In the genomic region with DNA sequence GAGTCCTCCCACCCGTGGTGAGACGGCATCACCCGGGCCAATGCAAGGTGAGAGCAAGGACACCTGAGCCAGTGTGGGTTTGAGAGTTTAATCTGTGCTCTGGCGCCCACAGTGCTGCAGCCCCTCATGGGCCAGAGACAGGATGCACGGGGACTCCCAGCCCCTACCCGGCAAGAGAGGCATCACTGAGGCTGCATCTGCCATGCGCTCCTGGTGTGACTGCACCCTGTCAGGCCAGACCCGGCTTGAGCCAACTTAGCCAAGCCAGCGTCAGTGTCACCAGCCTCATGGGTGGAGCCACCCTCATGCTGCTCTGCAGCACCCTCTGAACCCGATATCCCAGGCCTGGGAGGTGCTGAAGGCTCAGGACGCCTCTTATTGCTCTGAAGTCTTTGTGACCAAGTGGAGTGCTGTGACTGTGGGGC, we compare ENCODE assay signal across 10 cellular contexts. TPM values are rescaled to one million over a fixed set of nuclear protein-coding genes. Genes with fewer than 3 reads are reported as not detected.
DNase-seq lines count a peak whose midpoint lies in the region; FAIRE-seq and TF ChIP-seq lines count a peak whose summit lies in the region.
"Had no signal": no experiment of that assay in that cellular context is flagged by ENCODE, and none has a peak within 500 bp of the region (broad histone marks: within the 10 kb centered on the region; RNA-seq: fewer than 3 reads in every experiment).

No MANE protein-coding gene starts in this region.

- H3K4ac ChIP-seq in H1 (replicated peaks; ENCODE audit: insufficient read length, low read depth, low read length): no peak overlapping the region

- H3K4me2 ChIP-seq in PC-9 (peak overlapping the region; percentile 99), H1 (ENCODE audit: insufficient read depth in 1 of 2, low read depth in 2 of 2, low read length in 2 of 2) (no peak overlapping the region)

- no peak for TF ChIP-seq EP300 in H1 (IDR thresholded peaks at IDR 0.05; ENCODE audit: borderline replicate concordance in 1 of 2, low read depth in 2 of 2, low read length in 2 of 2)

- H3K9me3 ChIP-seq in PC-9 (ENCODE audit: insufficient read depth, low read depth) (no peaks in the 10 kb centered on the region), H1 (ENCODE audit: insufficient read depth in 2 of 2, low read depth in 1 of 2, low read length in 1 of 2) (no peaks in the 10 kb centered on the region), HAP-1 (no peaks in the 10 kb centered on the region)

- TF ChIP-seq RAD21 in H1 (IDR thresholded peaks at IDR 0.05 in 1 of 2, conservative IDR thresholded peaks at IDR 0.05 in 1 of 2; ENCODE audit: low read depth in 2 of 2, low read length in 2 of 2): no peak

- H3K27ac Mint-ChIP-seq in T-helper 2 cell treated with Interferon-gamma antibody and Interleukin-4, amounts not matched to agents 5 μg/mL and 100 μg/mL, for 36 hours: peak overlapping the region; percentile 21
- no peak overlapping the region for H3K27ac Mint-ChIP-seq in progenitor cell of endocrine pancreas

- H3K79me1 ChIP-seq in H1 (ENCODE audit: low read depth, low read length): peaks cover 8% of the 10 kb centered on the region

- H2AFZ ChIP-seq in PC-9 (no peak overlapping the region), H1 (ENCODE audit: low read length) (no peak overlapping the region)

- no peak overlapping the region for H3K14ac ChIP-seq in H1 (ENCODE audit: insufficient read length)

- H3K36me3 ChIP-seq in PC-9 (ENCODE audit: low read depth) (0 out of 2 replicates have a peak, but pooled peaks cover 6% of the 10 kb centered on the region), H1 (ENCODE audit: control insufficient read depth in 2 of 4, insufficient read depth in 4 of 4, low read length in 3 of 4) (peaks cover 8 to 40% (median 19%) of the 10 kb centered on the region in 4 experiments; a peak in 6 of 8 replicates), HAP-1 (replicated peaks) (peaks cover 35% of the 10 kb centered on the region)

- H4K5ac ChIP-seq in H1 (ENCODE audit: insufficient read length, low read depth, low read length): no peak overlapping the region

- H3K79me2 ChIP-seq in PC-9 (ENCODE audit: low read depth): peaks cover 29% of the 10 kb centered on the region
- peaks cover 3 to 18% of the 10 kb centered on the region in 2 experiments; a peak in 3 of 4 replicates for H3K79me2 ChIP-seq in H1 (ENCODE audit: control insufficient read depth in 1 of 2, insufficient read depth in 2 of 2, low read length in 2 of 2)

- no peaks in the 10 kb centered on the region for H3K9me3 Mint-ChIP-seq in T-helper 2 cell treated with Interferon-gamma antibody and Interleukin-4, amounts not matched to agents 5 μg/mL and 100 μg/mL, for 36 hours
- H3K9me3 Mint-ChIP-seq in progenitor cell of endocrine pancreas (ENCODE audit: low read depth): no peaks in the 10 kb centered on the region

- H4K91ac ChIP-seq in H1 (replicated peaks; ENCODE audit: insufficient read length, low read length): no peak overlapping the region

- FAIRE-seq in H1 (lab: Jason Lieb, UNC): no peak
- FAIRE-seq: HTR-8/SVneo had no signal

- intact Hi-C loops in PC-9 (cut with micrococcal nuclease; ENCODE audit: unreplicated experiment): loop anchor here (5.0 kb wide), 1 partner anchor 40 kb away; a partner anchor contains a TSS

- no peak for TF ChIP-seq POLR2A in H1 (IDR thresholded peaks at IDR 0.05; ENCODE audit: control extremely low read depth in 1 of 2, low read depth in 2 of 2, low read length in 2 of 2)

- no peaks in the 10 kb centered on the region for H3K27me3 Mint-ChIP-seq in T-helper 2 cell treated with Interferon-gamma antibody and Interleukin-4, amounts not matched to agents 5 μg/mL and 100 μg/mL, for 36 hours (ENCODE audit: low read depth)
- no peaks in the 10 kb centered on the region for H3K27me3 Mint-ChIP-seq in progenitor cell of endocrine pancreas

- H3K27ac ChIP-seq in PC-9 (no peak overlapping the region), H1 (ENCODE audit: low read depth, low read length) (no peak overlapping the region)
- H3K27ac ChIP-seq: SJSA1 had no signal

- H3K27me3 ChIP-seq in PC-9 (ENCODE audit: insufficient read depth, low read depth): no peaks in the 10 kb centered on the region
- no peaks in the 10 kb centered on the region for H3K27me3 ChIP-seq in H1 (replicated peaks in 1 of 4; ENCODE audit: control insufficient read depth in 3 of 4, extremely low read depth in 1 of 4, insufficient read depth in 3 of 4, low read length in 3 of 4)
- H3K27me3 ChIP-seq in HAP-1 (ENCODE audit: low read depth): no peaks in the 10 kb centered on the region
- H3K27me3 ChIP-seq: SJSA1 had no signal

- no TSS peak for BruUV-seq in PC-9 (replicated peaks; lab: Mats Ljungman, UMichigan)

- peaks cover 50% of the 10 kb centered on the region for H3F3A ChIP-seq in PC-9 (ENCODE audit: insufficient read depth, low read depth)

- H2BK15ac ChIP-seq in H1 (ENCODE audit: low read length): no peak overlapping the region

- peaks cover 19% of the 10 kb centered on the region for H3K36me3 Mint-ChIP-seq in T-helper 2 cell treated with Interferon-gamma antibody and Interleukin-4, amounts not matched to agents 5 μg/mL and 100 μg/mL, for 36 hours (ENCODE audit: low read depth)
- peaks cover 3% of the 10 kb centered on the region for H3K36me3 Mint-ChIP-seq in progenitor cell of endocrine pancreas (ENCODE audit: insufficient read depth)

- 0 out of 2 replicates have a peak overlapping the region, but pooled peaks have one; percentile 17 for H2BK12ac ChIP-seq in H1 (ENCODE audit: low read depth, low read length)

- WGBS in H1 (ENCODE audit: extremely low coverage in 1 of 2, insufficient coverage in 1 of 2, insufficient read length in 1 of 2, insufficient replicate concordance in 2 of 2, low coverage in 1 of 2, low lambda C conversion rate in 2 of 2, missing lambda C conversion rate in 1 of 2), 2 experiments: 88% methylated on average over 11 of the region's 11 CpGs; no CpG with 5 or more reads in 1 of the 2 experiments

- H3K56ac ChIP-seq in H1 (replicated peaks; ENCODE audit: insufficient read length, low read depth, low read length): no peak overlapping the region

- peaks cover 9% of the 10 kb centered on the region for H3K23me2 ChIP-seq in H1 (ENCODE audit: low read depth, low read length)

- DNase-seq in T-helper 2 cell treated with Interferon-gamma antibody and Interleukin-4, amounts not matched to agents 5 μg/mL and 100 μg/mL, for 36 hours (ENCODE audit: low spot score): no peak
- DNase-seq in T-helper 2 cell: no peak
- no peak for DNase-seq in PC-9
- DNase-seq in H1 (ENCODE audit: low read depth in 1 of 2, low spot score in 2 of 2): no peak
- DNase-seq in progenitor cell of endocrine pancreas (ENCODE audit: low spot score, unreplicated experiment): no peak
- DNase-seq in GM20000 (ENCODE audit: low spot score): no peak
- DNase-seq in Ammon's horn (ENCODE audit: low spot score): no peak
- no peak for DNase-seq in HAP-1 (ENCODE audit: low spot score in 2 of 2)

- H3K4me1 Mint-ChIP-seq in T-helper 2 cell treated with Interferon-gamma antibody and Interleukin-4, amounts not matched to agents 5 μg/mL and 100 μg/mL, for 36 hours (ENCODE audit: low read depth): peaks cover 12% of the 10 kb centered on the region
- H3K4me1 Mint-ChIP-seq in progenitor cell of endocrine pancreas (ENCODE audit: low read depth): peaks cover 13% of the 10 kb centered on the region

- no peak for TF ChIP-seq CTCF in PC-9 (conservative IDR thresholded peaks at IDR 0.05)
- TF ChIP-seq CTCF in H1 (IDR thresholded peaks at IDR 0.05; ENCODE audit: control extremely low read depth in 1 of 3, insufficient read depth in 1 of 3, low read depth in 1 of 3, low read length in 3 of 3): no peak
- TF ChIP-seq CTCF in progenitor cell of endocrine pancreas (IDR thresholded peaks at IDR 0.05; ENCODE audit: unreplicated experiment): no peak
- TF ChIP-seq CTCF in GM20000 (IDR thresholded peaks at IDR 0.05; ENCODE audit: extremely low read depth, missing control alignments): no peak

- H2BK5ac ChIP-seq in H1 (ENCODE audit: low read depth, low read length): no peak overlapping the region

- peaks cover 19% of the 10 kb centered on the region; the same call in 1 of the 2 replicates for H4K20me1 ChIP-seq in PC-9 (ENCODE audit: insufficient read depth)
- peaks cover 8 to 42% of the 10 kb centered on the region in 2 experiments for H4K20me1 ChIP-seq in H1 (replicated peaks in 1 of 2; ENCODE audit: control insufficient read depth in 1 of 2, insufficient read depth in 2 of 2, low read length in 2 of 2)

- H3K4me1 ChIP-seq in PC-9 (replicated peaks; ENCODE audit: insufficient read depth) (peaks cover 28% of the 10 kb centered on the region), H1 (replicated peaks in 1 of 4; ENCODE audit: control insufficient read depth in 3 of 4, insufficient read depth in 4 of 4, low read length in 3 of 4) (peaks cover 0 to 17% (median 5%) of the 10 kb centered on the region in 4 experiments; a peak in 5 of 7 replicates), HAP-1 (peaks cover 22% of the 10 kb centered on the region)

- H3K4me3 ChIP-seq in PC-9 (no peak overlapping the region; the same call in 1 of the 2 replicates), H1 (ENCODE audit: extremely low read depth in 1 of 4, insufficient read depth in 2 of 4, low read depth in 3 of 4, low read length in 4 of 4) (no peak overlapping the region), HAP-1 (no peak overlapping the region)
- H3K4me3 ChIP-seq: SJSA1 had no signal

- H2AK5ac ChIP-seq in H1 (ENCODE audit: low read depth, low read length): no peak overlapping the region

- H2BK120ac ChIP-seq in H1 (replicated peaks; ENCODE audit: low read depth, low read length): no peak overlapping the region

- H2BK20ac ChIP-seq in H1 (ENCODE audit: low read length): no peak overlapping the region

- no peak overlapping the region for H3K18ac ChIP-seq in H1 (ENCODE audit: extremely low read depth, low read length)

- H3K9ac ChIP-seq in H1 (replicated peaks in 1 of 4; ENCODE audit: extremely low read depth in 1 of 4, low read depth in 3 of 4, low read length in 3 of 4): peak overlapping the region in 1 of 4 experiments; percentile 27; a peak in 2 of 7 replicates

- H4K8ac ChIP-seq in H1 (ENCODE audit: extremely low read depth, insufficient read depth, low read length): peak overlapping the region; percentile 5; the same call in 1 of the 2 replicates

- CTCF ChIA-PET in PC-9 (lab: Charles Lee): no interaction called here
- CTCF ChIA-PET in H1 (lab: Charles Lee; ENCODE audit: partially characterized antibody): interaction anchor here (0.6 to 3.2 kb wide), 3 partner anchors 17 to 625 kb away, joined by 3 to 20 read pairs (median 4); no protein-coding TSS in a partner anchor

- POLR2A ChIA-PET in PC-9 (lab: Charles Lee; ENCODE audit: unreplicated experiment) (no interaction called here), H1 (lab: Charles Lee; ENCODE audit: partially characterized antibody) (interaction anchor here (0.8 to 15.1 kb wide), 20 partner anchors 8 to 220 kb away, joined by 3 to 156 read pairs (median 4); a partner anchor contains a TSS)

- no peaks in the 10 kb centered on the region for H3K9me2 ChIP-seq in PC-9 (ENCODE audit: insufficient read depth)

- no peak overlapping the region for H3K23ac ChIP-seq in H1 (ENCODE audit: insufficient read length)

- H3K4me3 Mint-ChIP-seq in T-helper 2 cell treated with Interferon-gamma antibody and Interleukin-4, amounts not matched to agents 5 μg/mL and 100 μg/mL, for 36 hours: peak overlapping the region; percentile 48
- H3K4me3 Mint-ChIP-seq in progenitor cell of endocrine pancreas (ENCODE audit: low read depth): peak overlapping the region; percentile 26

- in situ Hi-C loops in HAP-1 (cut with MboI; ENCODE audit: low sequenced_read_pairs): no loop called here

RNA-seq across cellular contexts. Expression of a gene that starts 1.3 kb away (rescaled TPM):
- total RNA-seq in PC-9 (2021) (17.1 and 24.6 TPM in 2 replicates), progenitor cell of endocrine pancreas (22.5 and 24.6 TPM in 2 replicates)
- 6.1 and 8.5 TPM in 2 replicates for total RNA-seq in H1 (2021; fragmentation: NEBNext Ultra II Directional; extraction: Animal tissue kit (Norgen Biotek cat#: 25700))
- 8.6 and 14.2 TPM in 2 replicates for polyA plus RNA-seq in H1 (2011; rRNA removed)
- 9.8 TPM for polyA plus RNA-seq in H1 (2011; cell fraction: cytosol; rRNA removed)
- 97.1 TPM for polyA plus RNA-seq in H1 (2011; cell fraction: nucleus; rRNA removed)
- 6.1 to 13.0 TPM (median 8.1 TPM) in 4 replicates for polyA plus RNA-seq in H1 (2012, experiment 1 of 2)
- polyA plus RNA-seq in H1 (2012, experiment 2 of 2): 12.6 TPM
- 4.7 TPM for polyA plus RNA-seq in H1 (2013, experiment 1 of 2)
- polyA plus RNA-seq in H1 (2013, experiment 2 of 2): 3.5 TPM
- 1.00 and 1.0 TPM in 2 replicates for polyA minus RNA-seq in H1 (2011; rRNA and poly(A)+ RNA removed)
- polyA minus RNA-seq in H1 (2011; cell fraction: cytosol; rRNA and poly(A)+ RNA removed): 3.2 TPM
- 9.2 TPM for polyA minus RNA-seq in H1 (2011; cell fraction: nucleus; rRNA and poly(A)+ RNA removed)

RNA-seq across cellular contexts. Expression of a gene that starts 2.7 kb away (rescaled TPM):
- total RNA-seq in PC-9 (2021) (20.2 and 23.4 TPM in 2 replicates), progenitor cell of endocrine pancreas (28.5 and 30.6 TPM in 2 replicates)
- total RNA-seq in H1 (2021; fragmentation: NEBNext Ultra II Directional; extraction: Animal tissue kit (Norgen Biotek cat#: 25700)): 30.9 and 32.6 TPM in 2 replicates
- 55.9 and 63.9 TPM in 2 replicates for polyA plus RNA-seq in H1 (2011; rRNA removed)
- 44.0 TPM for polyA plus RNA-seq in H1 (2011; cell fraction: cytosol; rRNA removed)
- polyA plus RNA-seq in H1 (2011; cell fraction: nucleus; rRNA removed): 81.1 TPM
- 20.8 to 40.2 TPM (median 35.0 TPM) in 4 replicates for polyA plus RNA-seq in H1 (2012, experiment 1 of 2)
- polyA plus RNA-seq in H1 (2012, experiment 2 of 2): 26.7 TPM
- polyA plus RNA-seq in H1 (2013, experiment 1 of 2): 54.8 TPM
- 48.7 TPM for polyA plus RNA-seq in H1 (2013, experiment 2 of 2)
- polyA minus RNA-seq in H1 (2011; rRNA and poly(A)+ RNA removed): 9.5 and 10.9 TPM in 2 replicates
- 18.8 TPM for polyA minus RNA-seq in H1 (2011; cell fraction: cytosol; rRNA and poly(A)+ RNA removed)
- polyA minus RNA-seq in H1 (2011; cell fraction: nucleus; rRNA and poly(A)+ RNA removed): 28.7 TPM

RNA-seq across cellular contexts. Expression of a gene that starts 6.7 kb away (rescaled TPM):
- total RNA-seq in PC-9 (2021): 66.3 and 74.2 TPM in 2 replicates
- total RNA-seq in H1 (2021; fragmentation: NEBNext Ultra II Directional; extraction: Animal tissue kit (Norgen Biotek cat#: 25700)): 67.6 and 69.6 TPM in 2 replicates
- 321 and 440 TPM in 2 replicates for polyA plus RNA-seq in H1 (2011; rRNA removed)
- polyA plus RNA-seq in H1 (2011; cell fraction: cytosol; rRNA removed): 218 TPM
- 354 TPM for polyA plus RNA-seq in H1 (2011; cell fraction: nucleus; rRNA removed)
- 47.7 to 104 TPM (median 94.8 TPM) in 4 replicates for polyA plus RNA-seq in H1 (2012, experiment 1 of 2)
- polyA plus RNA-seq in H1 (2012, experiment 2 of 2): 87.2 TPM
- polyA plus RNA-seq in H1 (2013, experiment 1 of 2): 57.1 TPM
- polyA plus RNA-seq in H1 (2013, experiment 2 of 2): 56.1 TPM
- polyA minus RNA-seq in H1 (2011; rRNA and poly(A)+ RNA removed): 88.3 and 98.1 TPM in 2 replicates
- polyA minus RNA-seq in H1 (2011; cell fraction: cytosol; rRNA and poly(A)+ RNA removed): 67.9 TPM
- 111 TPM for polyA minus RNA-seq in H1 (2011; cell fraction: nucleus; rRNA and poly(A)+ RNA removed)
- total RNA-seq in progenitor cell of endocrine pancreas: 51.5 TPM in 2 replicates

RNA-seq across cellular contexts. Expression of a gene that starts 11.5 kb away (rescaled TPM):
- 38.8 and 41.1 TPM in 2 replicates for total RNA-seq in PC-9 (2021)
- total RNA-seq in H1 (2021; fragmentation: NEBNext Ultra II Directional; extraction: Animal tissue kit (Norgen Biotek cat#: 25700)): 21.9 and 22.2 TPM in 2 replicates
- polyA plus RNA-seq in H1 (2011; rRNA removed): 27.0 and 34.2 TPM in 2 replicates
- polyA plus RNA-seq in H1 (2011; cell fraction: cytosol; rRNA removed): 31.8 TPM
- 122 TPM for polyA plus RNA-seq in H1 (2011; cell fraction: nucleus; rRNA removed)
- polyA plus RNA-seq in H1 (2012, experiment 1 of 2): 10.7 to 22.9 TPM (median 21.9 TPM) in 4 replicates
- polyA plus RNA-seq in H1 (2012, experiment 2 of 2): 12.4 TPM
- 15.0 TPM for polyA plus RNA-seq in H1 (2013, experiment 1 of 2)
- polyA plus RNA-seq in H1 (2013, experiment 2 of 2): 11.6 TPM
- polyA minus RNA-seq in H1 (2011; rRNA and poly(A)+ RNA removed): 7.6 and 10.1 TPM in 2 replicates
- polyA minus RNA-seq in H1 (2011; cell fraction: cytosol; rRNA and poly(A)+ RNA removed): 18.4 TPM
- 24.6 TPM for polyA minus RNA-seq in H1 (2011; cell fraction: nucleus; rRNA and poly(A)+ RNA removed)
- total RNA-seq in progenitor cell of endocrine pancreas: 30.9 and 33.7 TPM in 2 replicates

RNA-seq across cellular contexts. Expression of a gene that starts 15.5 kb away (rescaled TPM):
- 2.1 and 3.3 TPM in 2 replicates for total RNA-seq in PC-9 (2021)
- total RNA-seq in H1 (2021; fragmentation: NEBNext Ultra II Directional; extraction: Animal tissue kit (Norgen Biotek cat#: 25700)): 6.4 and 6.5 TPM in 2 replicates
- polyA plus RNA-seq in H1 (2011; rRNA removed): 1.2 and 2.7 TPM in 2 replicates
- polyA plus RNA-seq in H1 (2011; cell fraction: cytosol; rRNA removed): 2.0 TPM
- polyA plus RNA-seq in H1 (2011; cell fraction: nucleus; rRNA removed): 9.8 TPM
- polyA plus RNA-seq in H1 (2012, experiment 1 of 2): 2.7 to 3.7 TPM (median 3.2 TPM) in 4 replicates
- polyA plus RNA-seq in H1 (2012, experiment 2 of 2): 2.8 TPM
- 2.0 TPM for polyA plus RNA-seq in H1 (2013, experiment 1 of 2)
- polyA plus RNA-seq in H1 (2013, experiment 2 of 2): 1.9 TPM
- polyA minus RNA-seq in H1 (2011; rRNA and poly(A)+ RNA removed): 0.93 and 1.9 TPM in 2 replicates
- polyA minus RNA-seq in H1 (2011; cell fraction: cytosol; rRNA and poly(A)+ RNA removed): 4.5 TPM
- polyA minus RNA-seq in H1 (2011; cell fraction: nucleus; rRNA and poly(A)+ RNA removed): 4.4 TPM
- total RNA-seq in progenitor cell of endocrine pancreas: 12.7 and 13.1 TPM in 2 replicates
- total RNA-seq: SJSA1 had no signal
